In genomic region chr2:178734518-178734917, GRCh38 we compare ENCODE assay signal across 5 cellular contexts.
"Had no signal": no experiment of that assay in that cellular context is flagged by ENCODE, and none has a peak within 500 bp of the region (broad histone marks: within the 10 kb centered on the region; RNA-seq: fewer than 3 reads in every experiment).

No MANE protein-coding gene starts in this region.

- DNase-seq: H9, HCEC 1CT, IMR-90 had no signal

- ATAC-seq: GM23338, K562 had no signal

- H3K4me3 ChIP-seq: GM23338, K562 had no signal
